20 cellular contexts compared by ENCODE assay signal in the genomic region with DNA sequence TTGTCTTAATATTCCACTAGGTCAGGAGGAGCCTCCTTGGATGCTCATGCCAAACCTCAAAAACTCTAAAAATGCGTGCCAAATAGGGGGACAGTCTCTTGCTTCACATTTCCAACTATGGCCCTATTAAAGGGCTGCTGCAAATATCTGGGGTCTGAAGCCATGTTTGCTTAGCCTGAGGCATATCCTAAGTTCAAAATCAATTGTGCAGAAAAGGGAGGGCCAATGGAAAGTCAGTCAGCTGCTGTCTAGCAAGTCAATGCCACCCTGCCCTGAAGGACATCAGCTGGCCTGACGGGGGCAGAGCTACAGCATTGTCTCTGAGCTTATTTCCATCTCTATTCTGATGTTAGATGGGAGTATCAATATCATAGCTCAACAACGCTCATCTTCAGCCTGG.
DNase-seq lines count a peak whose midpoint lies in the region; ATAC-seq and TF ChIP-seq lines count a peak whose summit lies in the region.
"Had no signal": no experiment of that assay in that cellular context is flagged by ENCODE, and none has a peak within 500 bp of the region (broad histone marks: within the 10 kb centered on the region; RNA-seq: fewer than 3 reads in every experiment).

No MANE protein-coding gene starts in this region.

- DNase-seq in MCF 10A (ENCODE audit: unreplicated experiment) (no peak), mammary epithelial cell (no peak), ascending aorta (ENCODE audit: low spot score in 2 of 2) (no peak), kidney tubule cell (ENCODE audit: low spot score) (peak; percentile 16), tibial artery (no peak), lower lobe of right lung (no peak), transverse colon (no peak)
- DNase-seq in activated naive CD4-positive, alpha-beta T cell treated with Interleukin-2 at 50 U/mL for 16 hours = no peak
- DNase-seq: activated CD4-positive, alpha-beta T cell treated with anti-CD3 and anti-CD28 coated beads for 4 hours; activated gamma-delta T cell treated with Interleukin-2 at 50 U/mL for 16 hours; CD4-positive, alpha-beta memory T cell; heart right ventricle; kidney; NCI-H1105 treated with DMSO at 0.1 percent for 48 hours; stimulated activated CD4-positive, alpha-beta T cell treated with anti-CD3 and anti-CD28 coated beads, Interleukin-12 subunit alpha, Interleukin-12 subunit beta, amount 100 ng/mL, for 4 hours; stimulated activated naive CD4-positive, alpha-beta T cell; T-helper 9 cell had no signal

- intact Hi-C loops in MCF 10A (cut with micrococcal nuclease) (no loop called here), mammary epithelial cell (cut with micrococcal nuclease) (no loop called here), ascending aorta (cut with DNase I) (loop anchor here (5.0 to 10.0 kb wide), 4 partner anchors 67 to 1067 kb away; a partner anchor contains a TSS), tibial artery (cut with DNase I; ENCODE audit: low total_unique reads) (no loop called here), lower lobe of right lung (cut with DNase I) (no loop called here), transverse colon (cut with DNase I; ENCODE audit: low total_unique reads) (no loop called here)

- BruUV-seq in MCF 10A (replicated peaks; lab: Mats Ljungman, UMichigan) (no TSS peak), mammary epithelial cell (replicated peaks; lab: Mats Ljungman, UMichigan) (no TSS peak)

- no peak overlapping the region for H3K4me2 ChIP-seq in mammary epithelial cell (ENCODE audit: insufficient read depth, low read depth, low read length)
- H3K4me2 ChIP-seq: A549 had no signal

- in situ Hi-C loops in mammary epithelial cell (cut with MboI; ENCODE audit: low sequenced_read_pairs in 2 of 2) (no loop called here), transverse colon (cut with MboI; ENCODE audit: low pct_ligation_motif_present in 1 of 4, low pct_unique_long_range_greater_than_20kb in 1 of 4, low sequenced_read_pairs in 3 of 4) (loop anchor here in 1 of 4 donors (25.0 kb wide), 1 partner anchor 157 kb away; no protein-coding TSS in a partner anchor)

- H3K27me3 ChIP-seq in mammary epithelial cell (ENCODE audit: insufficient read depth, low read length) = no peaks in the 10 kb centered on the region
- H3K27me3 ChIP-seq in ascending aorta = no peaks in the 10 kb centered on the region
- H3K27me3 ChIP-seq in tibial artery = no peaks in the 10 kb centered on the region
- no peaks in the 10 kb centered on the region for H3K27me3 ChIP-seq in lower lobe of right lung (ENCODE audit: low read depth)
- no peaks in the 10 kb centered on the region for H3K27me3 ChIP-seq in transverse colon
- H3K27me3 ChIP-seq: heart right ventricle had no signal

- no peak overlapping the region for H3K4me3 Mint-ChIP-seq in MCF 10A (ENCODE audit: unreplicated experiment)
- H3K4me3 Mint-ChIP-seq: CD4-positive, alpha-beta memory T cell; dendritic cell treated with granulocyte-macrophage colony-stimulating factor and Interleukin-4, amounts not matched to agents 40 ng/mL and 50 ng/mL, for 4 days had no signal

- peaks cover 90% of the 10 kb centered on the region for H3K4me1 Mint-ChIP-seq in MCF 10A (ENCODE audit: insufficient read depth, unreplicated experiment)
- H3K4me1 Mint-ChIP-seq: CD4-positive, alpha-beta memory T cell had no signal

- no peaks in the 10 kb centered on the region for H3K36me3 ChIP-seq in mammary epithelial cell (ENCODE audit: insufficient read depth, low read length)
- no peaks in the 10 kb centered on the region for H3K36me3 ChIP-seq in ascending aorta
- H3K36me3 ChIP-seq in tibial artery = no peaks in the 10 kb centered on the region
- H3K36me3 ChIP-seq in lower lobe of right lung = no peaks in the 10 kb centered on the region
- H3K36me3 ChIP-seq in transverse colon = no peaks in the 10 kb centered on the region
- H3K36me3 ChIP-seq: heart right ventricle had no signal

- TF ChIP-seq CTCF in MCF 10A (IDR thresholded peaks at IDR 0.05; ENCODE audit: unreplicated experiment) = no peak
- TF ChIP-seq CTCF in mammary epithelial cell (conservative IDR thresholded peaks at IDR 0.05 in 1 of 2, IDR thresholded peaks at IDR 0.05 in 1 of 2; ENCODE audit: extremely low read depth in 1 of 2, insufficient read depth in 1 of 2, low read depth in 1 of 2, low read length in 2 of 2) = peak in 1 of 2 donors; percentile 12
- TF ChIP-seq CTCF in ascending aorta (IDR thresholded peaks at IDR 0.05) = no peak
- no peak for TF ChIP-seq CTCF in tibial artery (IDR thresholded peaks at IDR 0.05)
- TF ChIP-seq CTCF in lower lobe of right lung (IDR thresholded peaks at IDR 0.05) = no peak
- TF ChIP-seq CTCF in transverse colon (IDR thresholded peaks at IDR 0.05) = no peak

- H3K79me2 ChIP-seq in mammary epithelial cell (ENCODE audit: insufficient read depth, low read length) = no peaks in the 10 kb centered on the region

- no peak for ATAC-seq in lower lobe of right lung
- ATAC-seq: A549, esophagus mucosa, heart right ventricle had no signal

- H3K9me3 Mint-ChIP-seq in MCF 10A (ENCODE audit: unreplicated experiment) = no peaks in the 10 kb centered on the region
- H3K9me3 Mint-ChIP-seq: CD4-positive, alpha-beta memory T cell; dendritic cell treated with granulocyte-macrophage colony-stimulating factor and Interleukin-4, amounts not matched to agents 40 ng/mL and 50 ng/mL, for 4 days had no signal

- H3K4me3 ChIP-seq in mammary epithelial cell (replicated peaks in 1 of 3; ENCODE audit: insufficient read depth in 1 of 3, low read depth in 2 of 3, low read length in 3 of 3) = no peak overlapping the region
- H3K4me3 ChIP-seq in ascending aorta = no peak overlapping the region
- no peak overlapping the region for H3K4me3 ChIP-seq in tibial artery
- no peak overlapping the region for H3K4me3 ChIP-seq in lower lobe of right lung
- H3K4me3 ChIP-seq in transverse colon = no peak overlapping the region
- H3K4me3 ChIP-seq: A549, heart right ventricle had no signal

- H3K27ac Mint-ChIP-seq in MCF 10A (ENCODE audit: low read depth, unreplicated experiment) = peak overlapping the region; percentile 93
- H3K27ac Mint-ChIP-seq: CD4-positive, alpha-beta memory T cell; dendritic cell treated with granulocyte-macrophage colony-stimulating factor and Interleukin-4, amounts not matched to agents 40 ng/mL and 50 ng/mL, for 4 days had no signal

- 44% methylated on average over 3 of the region's 3 CpGs for WGBS in mammary epithelial cell (ENCODE audit: low coverage, missing lambda C conversion rate)
- WGBS in transverse colon (ENCODE audit: low coverage in 1 of 2), 2 donors = 55 to 80% methylated on average over 1 to 3 of the region's 3 CpGs

- no peak for TF ChIP-seq POLR2A in transverse colon (IDR thresholded peaks at IDR 0.05)

- CTCF ChIA-PET in MCF 10A (lab: Yijun Ruan, JAX) (interaction anchor here (0.6 to 37.7 kb wide), 8 partner anchors 11 to 227 kb away, joined by 3 to 1118 read pairs (median 9); no protein-coding TSS in a partner anchor), mammary epithelial cell (lab: Charles Lee; ENCODE audit: low non-redundant PET) (no interaction called here)

- H3K27ac ChIP-seq in mammary epithelial cell (ENCODE audit: insufficient read depth, low read depth, low read length) = no peak overlapping the region
- peak overlapping the region; percentile 70 to 77 for H3K27ac ChIP-seq in ascending aorta
- peak overlapping the region; percentile 67 to 77 for H3K27ac ChIP-seq in tibial artery
- H3K27ac ChIP-seq in lower lobe of right lung = no peak overlapping the region
- peak overlapping the region in 1 of 4 donors; percentile 63 for H3K27ac ChIP-seq in transverse colon

- POLR2A ChIA-PET in MCF 10A (lab: Yijun Ruan, JAX) = interaction anchor here (0.7 to 27.9 kb wide), 7 partner anchors 13 to 970 kb away, joined by 3 to 1127 read pairs (median 49); a partner anchor contains a TSS

- no peak for TF ChIP-seq EP300 in transverse colon (IDR thresholded peaks at IDR 0.05; ENCODE audit: low read depth)

- peaks cover 15% of the 10 kb centered on the region for H3K36me3 Mint-ChIP-seq in MCF 10A (ENCODE audit: insufficient read depth, unreplicated experiment)
- H3K36me3 Mint-ChIP-seq: CD4-positive, alpha-beta memory T cell had no signal

- H3K9me3 ChIP-seq in mammary epithelial cell (replicated peaks; ENCODE audit: insufficient read depth, low read length) = no peaks in the 10 kb centered on the region
- H3K9me3 ChIP-seq in ascending aorta = no peaks in the 10 kb centered on the region
- no peaks in the 10 kb centered on the region for H3K9me3 ChIP-seq in tibial artery
- H3K9me3 ChIP-seq in lower lobe of right lung = no peaks in the 10 kb centered on the region
- no peaks in the 10 kb centered on the region for H3K9me3 ChIP-seq in transverse colon
- H3K9me3 ChIP-seq: A549, heart right ventricle had no signal

- H3K27me3 Mint-ChIP-seq in MCF 10A (ENCODE audit: insufficient read depth, unreplicated experiment) = no peaks in the 10 kb centered on the region
- H3K27me3 Mint-ChIP-seq: dendritic cell treated with granulocyte-macrophage colony-stimulating factor and Interleukin-4, amounts not matched to agents 40 ng/mL and 50 ng/mL, for 4 days had no signal

- dilution Hi-C loops in mammary epithelial cell (cut with HindIII; ENCODE audit: low sequenced_read_pairs) = no loop called here

- H3K4me1 ChIP-seq in mammary epithelial cell (ENCODE audit: insufficient read depth, low read length) (peaks cover 51% of the 10 kb centered on the region), ascending aorta (peaks cover 13 to 40% of the 10 kb centered on the region in 2 donors), tibial artery (peaks cover 0 to 85% (median 51%) of the 10 kb centered on the region in 4 donors), lower lobe of right lung (peaks cover 37% of the 10 kb centered on the region), transverse colon (peaks cover 5 to 40% (median 12%) of the 10 kb centered on the region in 4 donors)

- H2AFZ ChIP-seq in mammary epithelial cell (ENCODE audit: low read depth, low read length) = no peak overlapping the region

- H3K9ac ChIP-seq in mammary epithelial cell (ENCODE audit: insufficient read depth, low read length) = no peak overlapping the region

- no peaks in the 10 kb centered on the region for H4K20me1 ChIP-seq in mammary epithelial cell (ENCODE audit: insufficient read depth, low read length)

Comparison
In these comparisons a context has a peak if more than half of its experiments do, and no peak if none do; other contexts are left out.
1. H3K27ac ChIP-seq: peak in ascending aorta (2 of 2) and tibial artery (2 of 2); none in mammary epithelial cell (single experiment) and lower lobe of right lung (single experiment).